In the genomic region with DNA sequence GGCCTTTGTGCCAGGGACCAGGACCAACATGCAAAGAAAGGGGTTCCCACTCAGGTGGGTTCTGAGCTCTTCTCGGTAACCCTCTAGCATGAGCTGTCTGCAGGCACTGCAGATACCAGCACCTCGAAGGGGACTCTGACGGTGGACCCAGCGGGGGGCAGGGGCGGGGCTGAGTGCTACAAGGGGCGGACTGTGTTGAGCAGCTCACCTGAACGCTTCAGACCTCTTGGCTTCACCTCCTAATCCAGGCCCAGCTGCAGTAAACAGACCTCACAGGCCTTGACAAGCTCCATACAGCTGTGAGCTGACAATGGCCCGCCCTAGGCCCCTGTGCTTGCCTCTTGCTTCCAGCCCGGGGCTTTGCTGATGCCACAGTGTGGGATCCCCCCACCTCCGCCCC, we compare ENCODE assay signal across 2 cellular contexts.
TF ChIP-seq lines count a peak whose summit lies in the region.

No MANE protein-coding gene starts in this region.

TF ChIP-seq in A549, 52 proteins besides CTCF, POLR2A, EP300 and RAD21:
- TF ChIP-seq EHF (CRISPR knock-in tag; IDR thresholded peaks at IDR 0.05), result no peak
- TF ChIP-seq JUNB (IDR thresholded peaks at IDR 0.05), result no peak
- TF ChIP-seq HES2 (IDR thresholded peaks at IDR 0.05), result no peak
- no peak for TF ChIP-seq FOXS1 (CRISPR knock-in tag; IDR thresholded peaks at IDR 0.05)
- no peak for TF ChIP-seq BHLHE40 (IDR thresholded peaks at IDR 0.05; ENCODE audit: low read depth, low read length)
- no peak for TF ChIP-seq SMC3 (IDR thresholded peaks at IDR 0.05)
- no peak for TF ChIP-seq HEYL (CRISPR knock-in tag; IDR thresholded peaks at IDR 0.05)
- TF ChIP-seq FOSB (CRISPR knock-in tag; IDR thresholded peaks at IDR 0.05), result no peak
- TF ChIP-seq, protein P1, sequence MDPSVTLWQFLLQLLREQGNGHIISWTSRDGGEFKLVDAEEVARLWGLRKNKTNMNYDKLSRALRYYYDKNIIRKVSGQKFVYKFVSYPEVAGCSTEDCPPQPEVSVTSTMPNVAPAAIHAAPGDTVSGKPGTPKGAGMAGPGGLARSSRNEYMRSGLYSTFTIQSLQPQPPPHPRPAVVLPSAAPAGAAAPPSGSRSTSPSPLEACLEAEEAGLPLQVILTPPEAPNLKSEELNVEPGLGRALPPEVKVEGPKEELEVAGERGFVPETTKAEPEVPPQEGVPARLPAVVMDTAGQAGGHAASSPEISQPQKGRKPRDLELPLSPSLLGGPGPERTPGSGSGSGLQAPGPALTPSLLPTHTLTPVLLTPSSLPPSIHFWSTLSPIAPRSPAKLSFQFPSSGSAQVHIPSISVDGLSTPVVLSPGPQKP (IDR thresholded peaks at IDR 0.05; ENCODE audit: low read depth, low read length), result no peak
- no peak for TF ChIP-seq CEBPB (IDR thresholded peaks at IDR 0.05)
- TF ChIP-seq ESRRA (IDR thresholded peaks at IDR 0.05; ENCODE audit: borderline replicate concordance, low read length), result no peak
- no peak for TF ChIP-seq TFCP2L1 (CRISPR knock-in tag; IDR thresholded peaks at IDR 0.05)
- no peak for TF ChIP-seq E2F6 (IDR thresholded peaks at IDR 0.05; ENCODE audit: borderline replicate concordance, low read depth)
- no peak for TF ChIP-seq GATA3 (IDR thresholded peaks at IDR 0.05; ENCODE audit: borderline replicate concordance)
- TF ChIP-seq FOSL2 (IDR thresholded peaks at IDR 0.05), result no peak
- TF ChIP-seq FOSL2 (CRISPR knock-in tag; IDR thresholded peaks at IDR 0.05), result no peak
TF ChIP-seq in A549: peak in this region for 0.

TF ChIP-seq in HCT116, 20 proteins besides CTCF, POLR2A, EP300 and RAD21:
- 0 out of 2 replicates have a peak, but pooled peaks have one; percentile 18 for TF ChIP-seq POLR2AphosphoS5 (IDR thresholded peaks at IDR 0.05; ENCODE audit: low read depth, low read length)
- TF ChIP-seq, protein P2, sequence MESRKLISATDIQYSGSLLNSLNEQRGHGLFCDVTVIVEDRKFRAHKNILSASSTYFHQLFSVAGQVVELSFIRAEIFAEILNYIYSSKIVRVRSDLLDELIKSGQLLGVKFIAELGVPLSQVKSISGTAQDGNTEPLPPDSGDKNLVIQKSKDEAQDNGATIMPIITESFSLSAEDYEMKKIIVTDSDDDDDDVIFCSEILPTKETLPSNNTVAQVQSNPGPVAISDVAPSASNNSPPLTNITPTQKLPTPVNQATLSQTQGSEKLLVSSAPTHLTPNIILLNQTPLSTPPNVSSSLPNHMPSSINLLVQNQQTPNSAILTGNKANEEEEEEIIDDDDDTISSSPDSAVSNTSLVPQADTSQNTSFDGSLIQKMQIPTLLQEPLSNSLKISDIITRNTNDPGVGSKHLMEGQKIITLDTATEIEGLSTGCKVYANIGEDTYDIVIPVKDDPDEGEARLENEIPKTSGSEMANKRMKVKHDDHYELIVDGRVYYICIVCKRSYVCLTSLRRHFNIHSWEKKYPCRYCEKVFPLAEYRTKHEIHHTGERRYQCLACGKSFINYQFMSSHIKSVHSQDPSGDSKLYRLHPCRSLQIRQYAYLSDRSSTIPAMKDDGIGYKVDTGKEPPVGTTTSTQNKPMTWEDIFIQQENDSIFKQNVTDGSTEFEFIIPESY (IDR thresholded peaks at IDR 0.05; ENCODE audit: extremely low read depth, insufficient replicate concordance, low read length), result no peak
